Comparison of ENCODE assay signal across 25 cellular contexts in genomic region chr1:235181561-235182245, GRCh38. TPM values are rescaled to one million over a fixed set of nuclear protein-coding genes. Genes with fewer than 3 reads are reported as not detected.
DNase-seq lines count a peak whose midpoint lies in the region; ATAC-seq and TF ChIP-seq lines count a peak whose summit lies in the region.
"Had no signal": no experiment of that assay in that cellular context is flagged by ENCODE, and none has a peak within 500 bp of the region (broad histone marks: within the 10 kb centered on the region; RNA-seq: fewer than 3 reads in every experiment).

No MANE protein-coding gene starts in this region.

- peaks cover 17% of the 10 kb centered on the region for H3K36me3 ChIP-seq in A673 (ENCODE audit: insufficient read depth, low read length, poor library complexity, severe bottlenecking)
- no peaks in the 10 kb centered on the region for H3K36me3 ChIP-seq in mucosa of descending colon (ENCODE audit: low read depth)
- peaks cover 0 to 57% (median 0%) of the 10 kb centered on the region in 3 donors for H3K36me3 ChIP-seq in Peyer's patch

- H3K27ac Mint-ChIP-seq in T-helper 1 cell treated with Interleukin-12 subunit alpha and Interleukin-12 subunit beta and Interleukin-4 antibody, amounts not matched to agents 30 μg/mL and 1 μg/mL, for 36 hours = peak overlapping the region; percentile 12
- no peak overlapping the region for H3K27ac Mint-ChIP-seq in T-helper 17 cell
- H3K27ac Mint-ChIP-seq in effector memory CD8-positive, alpha-beta T cell = peak overlapping the region; percentile 61 to 84
- H3K27ac Mint-ChIP-seq: activated B cell treated with CpG ODN at 0.5 μM for 24 hours, type B pancreatic cell had no signal

- no peaks in the 10 kb centered on the region for H3K9me3 Mint-ChIP-seq in T-helper 1 cell treated with Interleukin-12 subunit alpha and Interleukin-12 subunit beta and Interleukin-4 antibody, amounts not matched to agents 30 μg/mL and 1 μg/mL, for 36 hours
- no peaks in the 10 kb centered on the region for H3K9me3 Mint-ChIP-seq in effector memory CD8-positive, alpha-beta T cell
- H3K9me3 Mint-ChIP-seq: activated B cell treated with CpG ODN at 0.5 μM for 24 hours, type B pancreatic cell had no signal

- no peak for DNase-seq in T-helper 1 cell
- DNase-seq in A673 (ENCODE audit: low spot score) = no peak
- DNase-seq in T-helper 17 cell = no peak
- DNase-seq in effector memory CD8-positive, alpha-beta T cell = no peak
- no peak for DNase-seq in dorsolateral prefrontal cortex
- no peak for DNase-seq in mucosa of descending colon
- DNase-seq in Peyer's patch = no peak
- DNase-seq: activated B cell treated with CpG ODN at 0.5 μM for 24 hours; activated naive CD4-positive, alpha-beta T cell; DMS79; gastrocnemius medialis; lower lobe of right lung; NCI-H146; NCI-H524 treated with DMSO at 0.1 percent for 48 hours; nucleus accumbens; SK-N-SH; stimulated activated CD4-positive, alpha-beta T cell treated with anti-CD3 and anti-CD28 coated beads, Interleukin-4, amount 100 ng/mL, for 24 hours; T-helper 9 cell had no signal

- no peak overlapping the region for H3K4me3 ChIP-seq in A673 (ENCODE audit: low read depth, low read length, poor library complexity, severe bottlenecking)
- no peak overlapping the region for H3K4me3 ChIP-seq in dorsolateral prefrontal cortex
- H3K4me3 ChIP-seq in mucosa of descending colon = no peak overlapping the region
- no peak overlapping the region for H3K4me3 ChIP-seq in Peyer's patch
- H3K4me3 ChIP-seq: gastrocnemius medialis, HAP-1, lower lobe of right lung, smooth muscle cell had no signal

- ATAC-seq in T-helper 17 cell (peak; percentile 59), mucosa of descending colon (no peak)
- peak; percentile 70 for ATAC-seq in effector memory CD8-positive, alpha-beta T cell (replicated peaks)
- ATAC-seq: esophagus mucosa, gastrocnemius medialis, lower lobe of right lung had no signal

- peaks cover 15% of the 10 kb centered on the region for H3K4me1 Mint-ChIP-seq in T-helper 1 cell treated with Interleukin-12 subunit alpha and Interleukin-12 subunit beta and Interleukin-4 antibody, amounts not matched to agents 30 μg/mL and 1 μg/mL, for 36 hours (ENCODE audit: low read depth)
- H3K4me1 Mint-ChIP-seq in T-helper 17 cell = peaks cover 16% of the 10 kb centered on the region
- H3K4me1 Mint-ChIP-seq in effector memory CD8-positive, alpha-beta T cell (ENCODE audit: low read depth in 2 of 2) = peaks cover 12 to 23% of the 10 kb centered on the region in 2 donors
- H3K4me1 Mint-ChIP-seq: activated B cell treated with CpG ODN at 0.5 μM for 24 hours had no signal

- H3K27ac ChIP-seq in A673 (ENCODE audit: low read depth, low read length, poor library complexity, severe bottlenecking) = no peak overlapping the region
- peak overlapping the region in 1 of 59 donors; percentile 4 for H3K27ac ChIP-seq in dorsolateral prefrontal cortex
- no peak overlapping the region for H3K27ac ChIP-seq in Peyer's patch
- H3K27ac ChIP-seq: 22Rv1, gastrocnemius medialis, lower lobe of right lung, RWPE1 had no signal

- no peaks in the 10 kb centered on the region for H3K27me3 Mint-ChIP-seq in T-helper 1 cell treated with Interleukin-12 subunit alpha and Interleukin-12 subunit beta and Interleukin-4 antibody, amounts not matched to agents 30 μg/mL and 1 μg/mL, for 36 hours (ENCODE audit: low read depth)
- no peaks in the 10 kb centered on the region for H3K27me3 Mint-ChIP-seq in T-helper 17 cell
- H3K27me3 Mint-ChIP-seq in effector memory CD8-positive, alpha-beta T cell = no peaks in the 10 kb centered on the region
- H3K27me3 Mint-ChIP-seq: activated B cell treated with CpG ODN at 0.5 μM for 24 hours, type B pancreatic cell had no signal

- TF ChIP-seq CTCF in A673 (conservative IDR thresholded peaks at IDR 0.05; ENCODE audit: low read depth, low read length) (no peak), dorsolateral prefrontal cortex (IDR thresholded peaks at IDR 0.05 in 54 of 56, conservative IDR thresholded peaks at IDR 0.05 in 2 of 56; ENCODE audit: low read depth in 1 of 56, partially characterized antibody in 56 of 56) (no peak), mucosa of descending colon (IDR thresholded peaks at IDR 0.05) (no peak), Peyer's patch (IDR thresholded peaks at IDR 0.05) (no peak)

- H3K36me3 Mint-ChIP-seq in T-helper 1 cell treated with Interleukin-12 subunit alpha and Interleukin-12 subunit beta and Interleukin-4 antibody, amounts not matched to agents 30 μg/mL and 1 μg/mL, for 36 hours (ENCODE audit: low read depth) = peaks cover 29% of the 10 kb centered on the region
- peaks cover 6% of the 10 kb centered on the region for H3K36me3 Mint-ChIP-seq in T-helper 17 cell (ENCODE audit: low read depth)
- peaks cover 60% of the 10 kb centered on the region for H3K36me3 Mint-ChIP-seq in effector memory CD8-positive, alpha-beta T cell (ENCODE audit: insufficient read depth)

- BruUV-seq in A673 (replicated peaks; lab: Mats Ljungman, UMichigan) = TSS peak; percentile 64

- no peak overlapping the region for H3K4me3 Mint-ChIP-seq in T-helper 1 cell treated with Interleukin-12 subunit alpha and Interleukin-12 subunit beta and Interleukin-4 antibody, amounts not matched to agents 30 μg/mL and 1 μg/mL, for 36 hours
- no peak overlapping the region for H3K4me3 Mint-ChIP-seq in T-helper 17 cell
- H3K4me3 Mint-ChIP-seq in effector memory CD8-positive, alpha-beta T cell = peak overlapping the region in 1 of 2 donors; percentile 33
- H3K4me3 Mint-ChIP-seq: activated B cell treated with CpG ODN at 0.5 μM for 24 hours, type B pancreatic cell had no signal

- no peaks in the 10 kb centered on the region for H3K9me3 ChIP-seq in A673 (ENCODE audit: low read depth, low read length, poor library complexity, severe bottlenecking)
- H3K9me3 ChIP-seq in T-helper 17 cell (ENCODE audit: control insufficient read depth, low read length, poor library complexity, severe bottlenecking) = no peaks in the 10 kb centered on the region
- no peaks in the 10 kb centered on the region for H3K9me3 ChIP-seq in mucosa of descending colon
- no peaks in the 10 kb centered on the region for H3K9me3 ChIP-seq in Peyer's patch
- H3K9me3 ChIP-seq: gastrocnemius medialis, HAP-1, lower lobe of right lung, SK-N-SH had no signal

- intact Hi-C loops in A673 (cut with micrococcal nuclease; ENCODE audit: unreplicated experiment) (no loop called here), dorsolateral prefrontal cortex (cut with DNase I) (no loop called here), mucosa of descending colon (cut with DNase I, micrococcal nuclease) (no loop called here)

- POLR2A ChIA-PET in A673 (lab: Charles Lee; ENCODE audit: low non-redundant PET) = no interaction called here

- TF ChIP-seq POLR2A in Peyer's patch (IDR thresholded peaks at IDR 0.05) = no peak

- CTCF ChIA-PET in A673 (lab: Charles Lee) = no interaction called here

- H3K4me1 ChIP-seq in A673 (ENCODE audit: insufficient read depth, low read length, poor library complexity, severe bottlenecking) = no peaks in the 10 kb centered on the region
- H3K4me1 ChIP-seq in mucosa of descending colon (ENCODE audit: low read depth) = no peaks in the 10 kb centered on the region
- H3K4me1 ChIP-seq in Peyer's patch = no peaks in the 10 kb centered on the region
- H3K4me1 ChIP-seq: gastrocnemius medialis, HAP-1, lower lobe of right lung had no signal

- no peaks in the 10 kb centered on the region for H3K27me3 ChIP-seq in A673 (replicated peaks; ENCODE audit: insufficient read depth, low read depth, low read length, poor library complexity)
- H3K27me3 ChIP-seq in dorsolateral prefrontal cortex = no peaks in the 10 kb centered on the region
- no peaks in the 10 kb centered on the region for H3K27me3 ChIP-seq in Peyer's patch
- H3K27me3 ChIP-seq: gastrocnemius medialis had no signal

RNA-seq across cellular contexts. Expression of gene RBM34, which starts 20.7 kb away (rescaled TPM):
- total RNA-seq in A673 (2021) (67.2 and 69.4 TPM in 2 replicates), T-helper 17 cell (100 to 1,000 TPM; 147 to 148 TPM), dorsolateral prefrontal cortex (10 to 100 TPM; 32.7 to 73.0 (median 56.5) TPM), mucosa of descending colon (10 to 100 TPM; 54.7 to 58.5 (median 55.3) TPM), Peyer's patch (100 to 1,000 TPM in 1 of 4 donors, 10 to 100 TPM in 3; 21.5 to 110 (median 33.1) TPM)

RNA-seq across cellular contexts. Expression of gene TOMM20, which starts 53.1 kb away (rescaled TPM):
- total RNA-seq in A673 (2021) (72.6 and 74.0 TPM in 2 replicates), T-helper 17 cell (100 to 1,000 TPM; 105 to 112 TPM), dorsolateral prefrontal cortex (100 to 1,000 TPM in 119 of 120 experiments, 10 to 100 TPM in 1; 96.2 to 291 (median 209) TPM), mucosa of descending colon (100 to 1,000 TPM in 1 of 3 donors, 10 to 100 TPM in 2; 81.2 to 110 (median 92.1) TPM), Peyer's patch (10 to 100 TPM; 38.0 to 44.3 (median 42.8) TPM)
